ENCODE assay signal across 8 cellular contexts in the genomic region with DNA sequence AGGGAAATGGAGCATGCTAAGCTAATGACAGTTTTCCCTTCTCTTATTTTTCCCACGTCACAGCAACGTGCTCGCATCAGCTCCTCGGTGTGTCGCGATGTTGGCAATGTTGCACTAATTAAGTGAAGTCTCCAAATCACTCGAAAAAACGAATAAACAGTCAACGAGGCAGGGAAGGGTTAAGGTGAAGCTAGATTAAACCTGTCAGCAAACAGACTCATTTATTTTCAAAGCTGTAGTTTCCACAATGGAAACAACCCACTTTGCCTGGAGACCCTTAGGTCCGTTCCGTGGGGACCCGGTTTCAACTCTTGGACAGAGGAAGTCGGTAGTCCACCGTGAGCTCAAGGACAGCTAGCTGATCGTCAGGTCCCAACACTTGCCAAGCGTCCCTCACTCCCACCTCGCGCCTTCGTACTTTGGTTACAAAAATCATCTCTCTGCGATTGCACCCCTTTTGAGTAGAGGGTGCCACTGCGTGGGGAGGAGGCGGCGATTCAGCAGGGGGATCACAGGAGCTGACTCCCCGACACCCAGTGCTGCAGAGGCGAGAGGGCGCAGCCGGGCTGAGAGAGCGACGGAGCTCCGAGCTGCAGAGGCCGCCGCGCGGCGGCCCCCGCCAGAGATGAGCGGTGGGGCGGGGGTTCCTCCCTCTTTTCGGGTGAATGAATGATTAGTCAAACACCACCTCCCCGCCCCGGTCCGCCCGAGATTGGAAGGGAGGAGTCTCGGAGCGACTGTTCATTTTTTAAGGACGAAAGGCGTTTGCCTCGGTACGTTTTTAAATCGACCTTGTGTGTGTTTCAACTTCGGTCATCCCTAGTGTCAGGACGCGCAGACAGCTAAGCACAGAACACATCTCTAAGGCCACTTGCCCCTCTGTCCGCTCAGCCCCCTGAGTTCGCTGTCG. TPM values are rescaled to one million over a fixed set of nuclear protein-coding genes. Genes with fewer than 3 reads are reported as not detected.
DNase-seq lines count a peak whose midpoint lies in the region; ATAC-seq and FAIRE-seq lines count a peak whose summit lies in the region.

No MANE protein-coding gene starts in this region.

- H2BK5ac ChIP-seq in neuronal stem cell (ENCODE audit: low read length), result no peak overlapping the region

- H3K27ac ChIP-seq in neuronal stem cell (replicated peaks; ENCODE audit: low read length), result no peak overlapping the region

- H3K4me2 ChIP-seq in neuronal stem cell (ENCODE audit: insufficient read depth, low read length, poor library complexity, severe bottlenecking), result peak overlapping the region; percentile 96

- H3K4me1 ChIP-seq in neuronal stem cell (ENCODE audit: control insufficient read depth in 2 of 2, insufficient read depth in 1 of 2, low read depth in 1 of 2, low read length in 2 of 2), result peaks cover 6 to 8% of the 10 kb centered on the region in 2 donors

- H2BK12ac ChIP-seq in neuronal stem cell (ENCODE audit: low read length), result no peak overlapping the region

- H3K36me3 Mint-ChIP-seq in activated T-helper 17 cell treated with anti-CD3 and anti-CD28 coated beads, Interleukin-2, amount 50 U/mL, for 72 hours (ENCODE audit: low read depth), result no peaks in the 10 kb centered on the region

- no peaks in the 10 kb centered on the region for H3K79me1 ChIP-seq in neuronal stem cell (ENCODE audit: low read depth, low read length)

- no peaks in the 10 kb centered on the region for H3K9me3 Mint-ChIP-seq in activated T-helper 17 cell treated with anti-CD3 and anti-CD28 coated beads, Interleukin-2, amount 50 U/mL, for 72 hours

- H4K8ac ChIP-seq in neuronal stem cell (ENCODE audit: low read depth, low read length), result no peak overlapping the region

- no peak overlapping the region for H3K4ac ChIP-seq in neuronal stem cell (ENCODE audit: low read length)

- DNase-seq in ELR (ENCODE audit: low read depth) (peak; percentile 87), HS-27A (ENCODE audit: low read depth) (peak; percentile 52), Right ventricle myocardium superior (peak; percentile 73), neuronal stem cell (ENCODE audit: low spot score) (peak; percentile 54), GM19239 (ENCODE audit: insufficient read length, low spot score) (no peak), NCI-H526 treated with DMSO at 0.1 percent for 48 hours (lab: John Stamatoyannopoulos, UW) (no peak)

- intact Hi-C loops in Right ventricle myocardium superior (cut with DNase I), result no loop called here

- H3K36me3 ChIP-seq in neuronal stem cell (replicated peaks in 1 of 2; ENCODE audit: control insufficient read depth in 2 of 2, insufficient read depth in 2 of 2, low read length in 2 of 2), result no peaks in the 10 kb centered on the region

- peaks cover 0 to 2% of the 10 kb centered on the region in 2 donors for H3K9me3 ChIP-seq in neuronal stem cell (replicated peaks in 1 of 2; ENCODE audit: control insufficient read depth in 2 of 2, insufficient read depth in 1 of 2, low read depth in 1 of 2, low read length in 2 of 2)

- peak overlapping the region; percentile 46 to 82 for H3K4me3 ChIP-seq in neuronal stem cell (ENCODE audit: low read length in 2 of 2)

- peak; percentile 57 for ATAC-seq in activated T-helper 17 cell treated with anti-CD3 and anti-CD28 coated beads, Interleukin-2, amount 50 U/mL, for 72 hours (replicated peaks)
- ATAC-seq in Right ventricle myocardium superior (ENCODE audit: poor library complexity) (peak; percentile 80), HG03457 (IDR thresholded peaks at IDR 0.05; ENCODE audit: unreplicated experiment) (no peak)

- H2AK5ac ChIP-seq in neuronal stem cell (ENCODE audit: low read depth, low read length), result no peak overlapping the region

- H3K18ac ChIP-seq in neuronal stem cell (ENCODE audit: low read length), result peak overlapping the region; percentile 87

- WGBS in neuronal stem cell (ENCODE audit: extremely low coverage in 2 of 2, insufficient read length in 2 of 2, insufficient replicate concordance in 1 of 2), 2 donors, result no CpG with 5 or more reads among the region's 56 CpGs

- H2AFZ ChIP-seq in neuronal stem cell (ENCODE audit: low read length), result peak overlapping the region; percentile 97

- peak overlapping the region; percentile 98 for H3K23ac ChIP-seq in neuronal stem cell (ENCODE audit: low read depth, low read length, poor library complexity)

- H4K91ac ChIP-seq in neuronal stem cell (ENCODE audit: low read depth, low read length, poor library complexity), result no peak overlapping the region

- peaks cover 0 to 69% (median 16%) of the 10 kb centered on the region in 3 experiments for H3K27me3 ChIP-seq in neuronal stem cell (ENCODE audit: control insufficient read depth in 3 of 3, insufficient read depth in 3 of 3, low read depth in 1 of 3, low read length in 3 of 3)

- H2BK15ac ChIP-seq in neuronal stem cell (ENCODE audit: low read length), result peak overlapping the region; percentile 75

- H3K9ac ChIP-seq in neuronal stem cell (ENCODE audit: low read depth, low read length, poor library complexity), result peak overlapping the region; percentile 88

- peaks cover 5% of the 10 kb centered on the region for H3K4me1 Mint-ChIP-seq in activated T-helper 17 cell treated with anti-CD3 and anti-CD28 coated beads, Interleukin-2, amount 50 U/mL, for 72 hours

- FAIRE-seq in GM19239 (lab: Jason Lieb, UNC), result no peak

- H3K14ac ChIP-seq in neuronal stem cell (ENCODE audit: low read length), result peak overlapping the region; percentile 94

- no peak overlapping the region for H2BK120ac ChIP-seq in neuronal stem cell (ENCODE audit: low read depth, low read length)

- H3K27me3 Mint-ChIP-seq in activated T-helper 17 cell treated with anti-CD3 and anti-CD28 coated beads, Interleukin-2, amount 50 U/mL, for 72 hours, result peaks cover 62% of the 10 kb centered on the region

- peak overlapping the region; percentile 64 for H3K4me3 Mint-ChIP-seq in activated T-helper 17 cell treated with anti-CD3 and anti-CD28 coated beads, Interleukin-2, amount 50 U/mL, for 72 hours

- no peak overlapping the region for H3K27ac Mint-ChIP-seq in activated T-helper 17 cell treated with anti-CD3 and anti-CD28 coated beads, Interleukin-2, amount 50 U/mL, for 72 hours

RNA-seq across cellular contexts. Expression of gene BMPER, which starts 1.3 kb away (rescaled TPM):
- under 1 TPM in 1 of 2 donors, not detected in 1; 0.45 TPM for total RNA-seq in activated T-helper 17 cell treated with anti-CD3 and anti-CD28 coated beads, Interleukin-2, amount 50 U/mL, for 72 hours
- 2.3 TPM for total RNA-seq in Right ventricle myocardium superior
- polyA plus RNA-seq in neuronal stem cell (2013, experiment 1 of 2), result 0.45 TPM
- 0.64 TPM for polyA plus RNA-seq in neuronal stem cell (2013, experiment 2 of 2)

Comparison
In these comparisons a context has a peak if more than half of its experiments do, and no peak if none do; other contexts are left out.
1. DNase-seq: peak in ELR (single experiment), HS-27A (single experiment), Right ventricle myocardium superior (single experiment) and neuronal stem cell (single experiment); none in GM19239 (single experiment) and NCI-H526 treated with DMSO at 0.1 percent for 48 hours (single experiment).